In the genomic region with DNA sequence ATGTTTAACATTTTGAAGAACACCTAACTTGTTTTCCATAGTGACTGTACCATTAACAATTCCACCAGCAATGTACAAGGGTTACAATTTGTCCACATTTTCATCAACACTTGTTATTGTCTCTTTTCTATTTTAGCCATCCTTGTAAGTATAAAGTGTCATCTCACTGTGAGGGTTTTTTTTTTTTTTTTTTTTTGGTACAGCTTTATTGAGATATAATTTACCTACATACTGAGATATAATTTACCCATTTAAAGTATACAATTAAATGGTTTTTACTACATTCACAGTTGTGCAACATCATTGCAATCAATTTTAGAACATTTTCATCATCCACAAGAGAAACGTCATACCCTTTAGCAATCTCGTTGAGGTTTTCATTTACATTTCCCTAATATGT, we compare ENCODE assay signal across 20 cellular contexts. TPM values are rescaled to one million over a fixed set of nuclear protein-coding genes. Genes with fewer than 3 reads are reported as not detected.
DNase-seq lines count a peak whose midpoint lies in the region; ATAC-seq, FAIRE-seq and TF ChIP-seq lines count a peak whose summit lies in the region.
"Had no signal": no experiment of that assay in that cellular context is flagged by ENCODE, and none has a peak within 500 bp of the region (broad histone marks: within the 10 kb centered on the region; RNA-seq: fewer than 3 reads in every experiment).

No MANE protein-coding gene starts in this region.

- H3K9me3 Mint-ChIP-seq in immature natural killer cell (no peaks in the 10 kb centered on the region), nephron progenitor cell (peaks cover 10% of the 10 kb centered on the region)

- H4K20me1 ChIP-seq in HepG2 (ENCODE audit: insufficient read depth, low read length): no peaks in the 10 kb centered on the region
- no peaks in the 10 kb centered on the region for H4K20me1 ChIP-seq in MM.1S (ENCODE audit: insufficient read depth, low read length)

- H3K27ac Mint-ChIP-seq in immature natural killer cell: peak overlapping the region in 4 of 6 donors; percentile 15 to 81 (median 39)
- no peak overlapping the region for H3K27ac Mint-ChIP-seq in nephron progenitor cell
- H3K27ac Mint-ChIP-seq: CD4-positive, CD25-positive, alpha-beta regulatory T cell; T-helper 17 cell had no signal

- no peaks in the 10 kb centered on the region for H3K36me3 ChIP-seq in HepG2 (replicated peaks in 1 of 2; ENCODE audit: control insufficient read depth in 1 of 2, insufficient read depth in 2 of 2, low read length in 2 of 2)
- H3K36me3 ChIP-seq in right lobe of liver: no peaks in the 10 kb centered on the region
- no peaks in the 10 kb centered on the region for H3K36me3 ChIP-seq in MM.1S (replicated peaks; ENCODE audit: insufficient read depth, low read length)

- H3K4me1 Mint-ChIP-seq in immature natural killer cell (peaks cover 26 to 28% of the 10 kb centered on the region in 2 donors), nephron progenitor cell (peaks cover 7% of the 10 kb centered on the region)

- H3K27me3 ChIP-seq in HepG2 (ENCODE audit: control insufficient read depth in 1 of 2, insufficient read depth in 2 of 2, low read length in 2 of 2): no peaks in the 10 kb centered on the region
- H3K27me3 ChIP-seq in right lobe of liver: no peaks in the 10 kb centered on the region
- H3K27me3 ChIP-seq in MM.1S (replicated peaks; ENCODE audit: insufficient read depth, low read length): no peaks in the 10 kb centered on the region

- H3F3A ChIP-seq in MM.1S (ENCODE audit: insufficient read depth, low read length): no peaks in the 10 kb centered on the region

- H2AFZ ChIP-seq in HepG2 (ENCODE audit: low read length) (no peak overlapping the region), MM.1S (ENCODE audit: low read length) (no peak overlapping the region)

- peaks cover 58% of the 10 kb centered on the region for H3K4me1 ChIP-seq in HepG2 (ENCODE audit: insufficient read depth, low read length)
- no peaks in the 10 kb centered on the region for H3K4me1 ChIP-seq in right lobe of liver
- H3K4me1 ChIP-seq in MM.1S (ENCODE audit: low read length): no peaks in the 10 kb centered on the region

- TF ChIP-seq POLR2A in HepG2 (IDR thresholded peaks at IDR 0.05; ENCODE audit: insufficient read depth in 1 of 2, low read depth in 2 of 2, low read length in 2 of 2) (no peak), right lobe of liver (IDR thresholded peaks at IDR 0.05) (no peak)

- H3K36me3 Mint-ChIP-seq in immature natural killer cell (no peaks in the 10 kb centered on the region), nephron progenitor cell (ENCODE audit: low read depth) (no peaks in the 10 kb centered on the region)
- H3K36me3 Mint-ChIP-seq: CD4-positive, CD25-positive, alpha-beta regulatory T cell had no signal

- intact Hi-C loops in HepG2 (cut with micrococcal nuclease; ENCODE audit: unreplicated experiment) (loop anchor here (1.0 kb wide), 1 partner anchor 7 kb away; no protein-coding TSS in a partner anchor), right lobe of liver (cut with DNase I) (no loop called here)

- POLR2A ChIA-PET in HepG2 (lab: Yijun Ruan, JAX): interaction anchor here (1.0 kb wide), 1 partner anchor 14 kb away, joined by 3 read pairs; no protein-coding TSS in a partner anchor

- H3K4me3 ChIP-seq in HepG2 (replicated peaks in 1 of 3; ENCODE audit: insufficient read depth in 1 of 3, low read depth in 2 of 3, low read length in 3 of 3): no peak overlapping the region
- no peak overlapping the region for H3K4me3 ChIP-seq in right lobe of liver
- no peak overlapping the region for H3K4me3 ChIP-seq in MM.1S (ENCODE audit: low read length)

- peaks cover 0 to 11% (median 5%) of the 10 kb centered on the region in 3 donors for H3K27me3 Mint-ChIP-seq in immature natural killer cell (ENCODE audit: low read depth in 3 of 3)
- peaks cover 15% of the 10 kb centered on the region for H3K27me3 Mint-ChIP-seq in nephron progenitor cell (ENCODE audit: low read depth, poor library complexity)

- in situ Hi-C loops in HepG2 (cut with HindIII; ENCODE audit: extremely low pct_ligation_motif_present, low pct_unique_long_range_greater_than_20kb): no loop called here

- no peak for ATAC-seq in HepG2
- no peak for ATAC-seq in right lobe of liver
- ATAC-seq in GM21619 (IDR thresholded peaks at IDR 0.05; ENCODE audit: unreplicated experiment): no peak
- ATAC-seq in GM19455 (IDR thresholded peaks at IDR 0.05; ENCODE audit: unreplicated experiment): no peak
- ATAC-seq: Right ventricle myocardium inferior, SK-N-SH treated with all-trans-retinoic acid at 6 μM for 48 hours, T-helper 17 cell had no signal

- no peak overlapping the region for H3K9ac ChIP-seq in HepG2 (ENCODE audit: insufficient read depth, low read depth, low read length)
- no peak overlapping the region for H3K9ac ChIP-seq in MM.1S (ENCODE audit: low read length)

- no TSS peak for BruUV-seq in HepG2 (replicated peaks; lab: Mats Ljungman, UMichigan)

- CTCF ChIA-PET in HepG2 (lab: Yijun Ruan, JAX; ENCODE audit: low intra/inter-chr PET ratio, low total read pairs): no interaction called here

- no peak for DNase-seq in HepG2 (ENCODE audit: low spot score)
- no peak for DNase-seq in right lobe of liver
- DNase-seq in NOMO-1 treated with dmso at 0.1 percent for 144 hours (lab: John Stamatoyannopoulos, UW; ENCODE audit: unreplicated experiment): peak; percentile 16
- DNase-seq in immature natural killer cell: no peak
- DNase-seq in nephron progenitor cell: no peak
- DNase-seq in MM.1S: no peak
- DNase-seq: 8988T; CD4-positive, CD25-positive, alpha-beta regulatory T cell; Karpas-422; NCI-H146; NCI-H2107; NCI-H226; NCI-H526 treated with DMSO at 0.1 percent for 48 hours; T-helper 17 cell had no signal

- no peaks in the 10 kb centered on the region for H3K9me2 ChIP-seq in MM.1S (replicated peaks; ENCODE audit: insufficient read depth, low read length)

- no peaks in the 10 kb centered on the region for H3K9me3 ChIP-seq in HepG2 (ENCODE audit: low read length)
- no peaks in the 10 kb centered on the region for H3K9me3 ChIP-seq in right lobe of liver
- no peaks in the 10 kb centered on the region for H3K9me3 ChIP-seq in MM.1S (replicated peaks; ENCODE audit: insufficient read depth, low read length)

- 27% methylated on average over 2 of the region's 2 CpGs for WGBS in HepG2 (ENCODE audit: low lambda C conversion rate)
- 60% methylated on average over 2 of the region's 2 CpGs for WGBS in right lobe of liver (ENCODE audit: insufficient coverage, low coverage, low lambda C conversion rate, missing lambda C conversion rate)

- no peak overlapping the region for H3K4me2 ChIP-seq in HepG2 (ENCODE audit: low read depth, low read length)
- H3K4me2 ChIP-seq in MM.1S (ENCODE audit: low read depth, low read length): no peak overlapping the region

- H3K27ac ChIP-seq in HepG2 (ENCODE audit: extremely low read length, insufficient read depth, low read length): no peak overlapping the region
- H3K27ac ChIP-seq in right lobe of liver: no peak overlapping the region
- H3K27ac ChIP-seq in MM.1S (ENCODE audit: low read length): no peak overlapping the region

- H3K4me3 Mint-ChIP-seq in immature natural killer cell: peak overlapping the region in 3 of 5 donors; percentile 13 to 68 (median 50)
- no peak overlapping the region for H3K4me3 Mint-ChIP-seq in nephron progenitor cell
- H3K4me3 Mint-ChIP-seq: T-helper 17 cell had no signal

- no peak for TF ChIP-seq RAD21 in HepG2 (CRISPR knock-in tag; IDR thresholded peaks at IDR 0.05)

- TF ChIP-seq CTCF in HepG2 (CRISPR knock-in tag; IDR thresholded peaks at IDR 0.05) (no peak), right lobe of liver (IDR thresholded peaks at IDR 0.05) (no peak), nephron progenitor cell (IDR thresholded peaks at IDR 0.05) (no peak), MM.1S (IDR thresholded peaks at IDR 0.05; ENCODE audit: low read length) (no peak)

- H3K79me2 ChIP-seq in HepG2 (ENCODE audit: insufficient read depth, low read length): no peaks in the 10 kb centered on the region
- no peaks in the 10 kb centered on the region for H3K79me2 ChIP-seq in MM.1S (ENCODE audit: low read length)

- TF ChIP-seq EP300 in HepG2 (IDR thresholded peaks at IDR 0.05; ENCODE audit: low read depth in 2 of 2, low read length in 2 of 2): no peak
- no peak for TF ChIP-seq EP300 in HepG2 (CRISPR knock-in tag; IDR thresholded peaks at IDR 0.05; ENCODE audit: borderline replicate concordance)

- no peak for FAIRE-seq in HepG2 (lab: Jason Lieb, UNC)
- FAIRE-seq: GM19239, H1 had no signal

RNA-seq across cellular contexts. Expression of gene TMIGD1, which starts 17.9 kb away (rescaled TPM):
- total RNA-seq in HepG2 (2016; rRNA removed; fragmentation: Illumina TruSeq; extraction: Trizol) (not detected in 2 replicates), right lobe of liver (not detected)
- total RNA-seq in HepG2 (2016; cell fraction: cytosol; rRNA removed; fragmentation: Illumina TruSeq; extraction: Trizol; ENCODE audit: low read depth): not detected in 2 replicates
- total RNA-seq in HepG2 (2016; cell fraction: insoluble cytoplasmic fraction; rRNA removed; fragmentation: Illumina TruSeq; extraction: Trizol): not detected in 2 replicates
- total RNA-seq in HepG2 (2016; cell fraction: membrane; rRNA removed; fragmentation: Illumina TruSeq; extraction: Trizol): not detected in 2 replicates
- not detected in 2 replicates for total RNA-seq in HepG2 (2016; cell fraction: nucleus; rRNA removed; fragmentation: Illumina TruSeq; extraction: Trizol)
- polyA plus RNA-seq in HepG2 (2011; rRNA removed) (not detected in 2 replicates), immature natural killer cell (not detected)
- 0.06 TPM in 1 of 2 replicates, not detected in the other for polyA plus RNA-seq in HepG2 (2011; cell fraction: cytosol; rRNA removed)
- polyA plus RNA-seq in HepG2 (2011; cell fraction: nucleus; rRNA removed): not detected in 2 replicates
- polyA plus RNA-seq in HepG2 (2012): not detected in 2 replicates
- not detected in 2 replicates for polyA plus RNA-seq in HepG2 (2016; cell fraction: cytosol; fragmentation: Illumina TruSeq; extraction: Trizol; ENCODE audit: low read depth)
- not detected in 2 replicates for polyA plus RNA-seq in HepG2 (2016; cell fraction: insoluble cytoplasmic fraction; fragmentation: Illumina TruSeq; extraction: Trizol; ENCODE audit: low read depth)
- not detected in 2 replicates for polyA plus RNA-seq in HepG2 (2016; cell fraction: membrane; fragmentation: Illumina TruSeq; extraction: Trizol; ENCODE audit: low read depth)
- not detected in 2 replicates for polyA plus RNA-seq in HepG2 (2016; cell fraction: nucleus; fragmentation: Illumina TruSeq; extraction: Trizol; ENCODE audit: insufficient read depth, low read depth)
- polyA minus RNA-seq in HepG2 (2011; rRNA and poly(A)+ RNA removed; ENCODE audit: low replicate concordance): not detected in 2 replicates
- polyA minus RNA-seq in HepG2 (2011; cell fraction: cytosol; rRNA and poly(A)+ RNA removed): not detected in 2 replicates
- not detected in 2 replicates for polyA minus RNA-seq in HepG2 (2011; cell fraction: nucleus; rRNA and poly(A)+ RNA removed)
- total RNA-seq: CD4-positive, CD25-positive, alpha-beta regulatory T cell; H1; Right ventricle myocardium inferior; T-helper 17 cell had no signal
- polyA plus RNA-seq: CD4-positive, CD25-positive, alpha-beta regulatory T cell; H1 had no signal

RNA-seq across cellular contexts. Expression of gene CPD, which starts 27.0 kb away (rescaled TPM):
- 54.3 and 72.3 TPM in 2 replicates for total RNA-seq in HepG2 (2016; rRNA removed; fragmentation: Illumina TruSeq; extraction: Trizol)
- 4.9 and 6.4 TPM in 2 replicates for total RNA-seq in HepG2 (2016; cell fraction: cytosol; rRNA removed; fragmentation: Illumina TruSeq; extraction: Trizol; ENCODE audit: low read depth)
- total RNA-seq in HepG2 (2016; cell fraction: insoluble cytoplasmic fraction; rRNA removed; fragmentation: Illumina TruSeq; extraction: Trizol): 47.8 and 69.6 TPM in 2 replicates
- total RNA-seq in HepG2 (2016; cell fraction: membrane; rRNA removed; fragmentation: Illumina TruSeq; extraction: Trizol): 8.6 and 11.7 TPM in 2 replicates
- total RNA-seq in HepG2 (2016; cell fraction: nucleus; rRNA removed; fragmentation: Illumina TruSeq; extraction: Trizol): 89.9 and 106 TPM in 2 replicates
- polyA plus RNA-seq in HepG2 (2011; rRNA removed): 43.2 and 46.1 TPM in 2 replicates
- polyA plus RNA-seq in HepG2 (2011; cell fraction: cytosol; rRNA removed): 19.6 and 35.4 TPM in 2 replicates
- polyA plus RNA-seq in HepG2 (2011; cell fraction: nucleus; rRNA removed): 15.6 and 17.4 TPM in 2 replicates
- polyA plus RNA-seq in HepG2 (2012): 71.5 and 80.7 TPM in 2 replicates
- 1.1 and 1.5 TPM in 2 replicates for polyA plus RNA-seq in HepG2 (2016; cell fraction: cytosol; fragmentation: Illumina TruSeq; extraction: Trizol; ENCODE audit: low read depth)
- polyA plus RNA-seq in HepG2 (2016; cell fraction: insoluble cytoplasmic fraction; fragmentation: Illumina TruSeq; extraction: Trizol; ENCODE audit: low read depth): 17.2 and 18.1 TPM in 2 replicates
- polyA plus RNA-seq in HepG2 (2016; cell fraction: membrane; fragmentation: Illumina TruSeq; extraction: Trizol; ENCODE audit: low read depth): 2.5 and 3.0 TPM in 2 replicates
- polyA plus RNA-seq in HepG2 (2016; cell fraction: nucleus; fragmentation: Illumina TruSeq; extraction: Trizol; ENCODE audit: insufficient read depth, low read depth): 36.8 and 40.4 TPM in 2 replicates
- 43.4 and 65.4 TPM in 2 replicates for polyA minus RNA-seq in HepG2 (2011; rRNA and poly(A)+ RNA removed; ENCODE audit: low replicate concordance)
- polyA minus RNA-seq in HepG2 (2011; cell fraction: cytosol; rRNA and poly(A)+ RNA removed): 152 and 251 TPM in 2 replicates
- polyA minus RNA-seq in HepG2 (2011; cell fraction: nucleus; rRNA and poly(A)+ RNA removed): 101 and 151 TPM in 2 replicates
- total RNA-seq in right lobe of liver: 100 to 1,000 TPM in 2 of 6 experiments, 10 to 100 TPM in 4; 42.2 to 129 (median 53.5) TPM
- 10 to 100 TPM; 22.0 to 37.4 (median 24.8) TPM for polyA plus RNA-seq in immature natural killer cell

RNA-seq across cellular contexts. Expression of gene BLMH, which starts 60.0 kb away (rescaled TPM):
- total RNA-seq in HepG2 (2016; rRNA removed; fragmentation: Illumina TruSeq; extraction: Trizol) (41.0 and 61.9 TPM in 2 replicates), right lobe of liver (1 to 10 TPM; 7.0 to 9.2 (median 7.3) TPM)
- 11.6 and 15.2 TPM in 2 replicates for total RNA-seq in HepG2 (2016; cell fraction: cytosol; rRNA removed; fragmentation: Illumina TruSeq; extraction: Trizol; ENCODE audit: low read depth)
- total RNA-seq in HepG2 (2016; cell fraction: insoluble cytoplasmic fraction; rRNA removed; fragmentation: Illumina TruSeq; extraction: Trizol): 41.0 and 58.6 TPM in 2 replicates
- 27.0 and 32.2 TPM in 2 replicates for total RNA-seq in HepG2 (2016; cell fraction: membrane; rRNA removed; fragmentation: Illumina TruSeq; extraction: Trizol)
- total RNA-seq in HepG2 (2016; cell fraction: nucleus; rRNA removed; fragmentation: Illumina TruSeq; extraction: Trizol): 37.1 and 40.0 TPM in 2 replicates
- polyA plus RNA-seq in HepG2 (2011; rRNA removed) (11.1 and 12.1 TPM in 2 replicates), immature natural killer cell (10 to 100 TPM; 17.2 to 31.3 (median 27.5) TPM)
- polyA plus RNA-seq in HepG2 (2011; cell fraction: cytosol; rRNA removed): 7.4 and 13.0 TPM in 2 replicates
- polyA plus RNA-seq in HepG2 (2011; cell fraction: nucleus; rRNA removed): 8.6 and 15.4 TPM in 2 replicates
- 39.0 and 45.5 TPM in 2 replicates for polyA plus RNA-seq in HepG2 (2012)
- polyA plus RNA-seq in HepG2 (2016; cell fraction: cytosol; fragmentation: Illumina TruSeq; extraction: Trizol; ENCODE audit: low read depth): 11.6 and 12.0 TPM in 2 replicates
- polyA plus RNA-seq in HepG2 (2016; cell fraction: insoluble cytoplasmic fraction; fragmentation: Illumina TruSeq; extraction: Trizol; ENCODE audit: low read depth): 67.2 and 75.3 TPM in 2 replicates
- polyA plus RNA-seq in HepG2 (2016; cell fraction: membrane; fragmentation: Illumina TruSeq; extraction: Trizol; ENCODE audit: low read depth): 24.9 and 27.5 TPM in 2 replicates
- polyA plus RNA-seq in HepG2 (2016; cell fraction: nucleus; fragmentation: Illumina TruSeq; extraction: Trizol; ENCODE audit: insufficient read depth, low read depth): 42.4 and 44.9 TPM in 2 replicates
- polyA minus RNA-seq in HepG2 (2011; rRNA and poly(A)+ RNA removed; ENCODE audit: low replicate concordance): 12.9 and 13.5 TPM in 2 replicates
- 11.8 and 13.3 TPM in 2 replicates for polyA minus RNA-seq in HepG2 (2011; cell fraction: cytosol; rRNA and poly(A)+ RNA removed)
- polyA minus RNA-seq in HepG2 (2011; cell fraction: nucleus; rRNA and poly(A)+ RNA removed): 25.8 and 30.0 TPM in 2 replicates
